ENCODE assay signal across 12 cellular contexts in the genomic region with DNA sequence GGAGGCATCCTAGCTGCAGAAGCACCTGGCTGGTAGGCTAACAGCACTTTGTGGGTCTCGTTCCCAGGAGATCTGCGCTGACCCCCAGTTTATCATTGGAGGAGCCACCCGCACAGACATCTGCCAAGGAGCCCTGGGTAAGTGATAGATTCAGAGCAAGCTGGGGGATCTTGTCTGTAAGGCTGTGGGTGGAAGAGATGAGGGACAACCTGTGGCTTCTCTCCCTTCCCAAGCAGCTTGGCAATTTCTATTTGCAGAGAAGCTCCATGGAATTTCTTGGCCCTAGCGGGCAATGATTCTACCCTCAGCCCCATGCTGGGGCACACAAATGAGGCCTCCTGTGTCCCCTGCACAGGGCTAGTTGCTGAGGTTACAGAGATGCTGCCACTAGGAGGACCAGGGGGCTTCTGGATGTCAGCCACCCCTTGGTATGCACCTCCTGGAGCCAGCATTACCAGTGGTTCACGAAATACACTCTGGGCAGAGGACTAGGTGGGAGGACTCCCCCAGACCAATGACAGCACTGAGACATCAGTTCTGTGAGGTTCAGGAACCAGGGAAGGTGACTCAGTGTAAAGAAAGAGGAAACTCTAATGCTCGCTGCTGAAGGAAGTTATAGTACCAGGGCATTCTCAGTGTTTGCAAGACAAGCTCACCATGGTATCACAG. TPM values are rescaled to one million over a fixed set of nuclear protein-coding genes. Genes with fewer than 3 reads are reported as not detected.
DNase-seq lines count a peak whose midpoint lies in the region; ATAC-seq and TF ChIP-seq lines count a peak whose summit lies in the region.
"Had no signal": no experiment of that assay in that cellular context is flagged by ENCODE, and none has a peak within 500 bp of the region (broad histone marks: within the 10 kb centered on the region; RNA-seq: fewer than 3 reads in every experiment).

No MANE protein-coding gene starts in this region.

- no peak overlapping the region for H3K4me3 ChIP-seq in SK-N-SH (ENCODE audit: low read depth in 2 of 2, low read length in 1 of 2)
- H3K4me3 ChIP-seq: SJSA1 had no signal

- H4K20me1 ChIP-seq in SK-N-SH (ENCODE audit: insufficient read depth): peaks cover 48% of the 10 kb centered on the region

- H3K36me3 Mint-ChIP-seq in T-helper 2 cell treated with Interferon-gamma antibody and Interleukin-4, amounts not matched to agents 5 μg/mL and 100 μg/mL, for 36 hours (ENCODE audit: low read depth): peaks cover 76% of the 10 kb centered on the region
- H3K36me3 Mint-ChIP-seq in effector memory CD8-positive, alpha-beta T cell (ENCODE audit: insufficient read depth): peaks cover 58% of the 10 kb centered on the region
- peaks cover 65% of the 10 kb centered on the region for H3K36me3 Mint-ChIP-seq in stimulated activated effector memory CD8-positive, alpha-beta T cell treated with anti-CD3 and anti-CD28 coated beads, Interleukin-12 subunit alpha, Interleukin-12 subunit beta, amount 100 ng/mL, for 72 hours
- peaks cover 49% of the 10 kb centered on the region for H3K36me3 Mint-ChIP-seq in endothelial cell (ENCODE audit: low read depth, unreplicated experiment)

- H3K4me1 ChIP-seq in SK-N-SH (ENCODE audit: control insufficient read depth in 1 of 2, insufficient read depth in 2 of 2, low read depth in 1 of 2, low read length in 1 of 2): peaks cover 36 to 49% of the 10 kb centered on the region in 2 experiments

- CTCF ChIA-PET in SK-N-SH (lab: Yijun Ruan, JAX): interaction anchor here (0.9 to 4.4 kb wide), 4 partner anchors 16 to 161 kb away, joined by 3 to 29 read pairs (median 6); no protein-coding TSS in a partner anchor

- no peaks in the 10 kb centered on the region for H3K9me3 Mint-ChIP-seq in T-helper 2 cell treated with Interferon-gamma antibody and Interleukin-4, amounts not matched to agents 5 μg/mL and 100 μg/mL, for 36 hours
- no peaks in the 10 kb centered on the region for H3K9me3 Mint-ChIP-seq in effector memory CD8-positive, alpha-beta T cell
- no peaks in the 10 kb centered on the region for H3K9me3 Mint-ChIP-seq in stimulated activated effector memory CD8-positive, alpha-beta T cell treated with anti-CD3 and anti-CD28 coated beads, Interleukin-12 subunit alpha, Interleukin-12 subunit beta, amount 100 ng/mL, for 72 hours
- H3K9me3 Mint-ChIP-seq in endothelial cell (ENCODE audit: unreplicated experiment): no peaks in the 10 kb centered on the region

- no peaks in the 10 kb centered on the region for H3K9me3 ChIP-seq in SK-N-SH
- H3K9me3 ChIP-seq: neutrophil, SJSA1 had no signal

- H2AFZ ChIP-seq in SK-N-SH (ENCODE audit: low read depth): no peak overlapping the region

- H3K27ac Mint-ChIP-seq in T-helper 2 cell treated with Interferon-gamma antibody and Interleukin-4, amounts not matched to agents 5 μg/mL and 100 μg/mL, for 36 hours: peak overlapping the region; percentile 92
- peak overlapping the region; percentile 94 to 95 for H3K27ac Mint-ChIP-seq in effector memory CD8-positive, alpha-beta T cell
- H3K27ac Mint-ChIP-seq in stimulated activated effector memory CD8-positive, alpha-beta T cell treated with anti-CD3 and anti-CD28 coated beads, Interleukin-12 subunit alpha, Interleukin-12 subunit beta, amount 100 ng/mL, for 72 hours: peak overlapping the region; percentile 88
- no peak overlapping the region for H3K27ac Mint-ChIP-seq in endothelial cell (ENCODE audit: unreplicated experiment)

- POLR2A ChIA-PET in SK-N-SH (lab: Yijun Ruan, JAX): no interaction called here

- peak; percentile 35 for DNase-seq in T-helper 2 cell treated with Interferon-gamma antibody and Interleukin-4, amounts not matched to agents 5 μg/mL and 100 μg/mL, for 36 hours (ENCODE audit: low spot score)
- DNase-seq in T-helper 2 cell: no peak
- no peak for DNase-seq in SK-N-SH
- DNase-seq in effector memory CD8-positive, alpha-beta T cell: no peak
- no peak for DNase-seq in stimulated activated effector memory CD8-positive, alpha-beta T cell treated with anti-CD3 and anti-CD28 coated beads, Interleukin-12 subunit alpha, Interleukin-12 subunit beta, amount 100 ng/mL, for 72 hours (ENCODE audit: low spot score in 2 of 2)
- no peak for DNase-seq in endothelial cell (ENCODE audit: low spot score)
- no peak for DNase-seq in NAMALWA (ENCODE audit: low spot score)
- DNase-seq: glutamatergic neuron had no signal

- peaks cover 99% of the 10 kb centered on the region for H3K79me2 ChIP-seq in SK-N-SH (ENCODE audit: insufficient read depth)

- no peak for TF ChIP-seq RAD21 in SK-N-SH (IDR thresholded peaks at IDR 0.05; ENCODE audit: low read length)

- H3K4me3 Mint-ChIP-seq in T-helper 2 cell treated with Interferon-gamma antibody and Interleukin-4, amounts not matched to agents 5 μg/mL and 100 μg/mL, for 36 hours: peak overlapping the region; percentile 81
- peak overlapping the region; percentile 89 to 93 for H3K4me3 Mint-ChIP-seq in effector memory CD8-positive, alpha-beta T cell
- H3K4me3 Mint-ChIP-seq in stimulated activated effector memory CD8-positive, alpha-beta T cell treated with anti-CD3 and anti-CD28 coated beads, Interleukin-12 subunit alpha, Interleukin-12 subunit beta, amount 100 ng/mL, for 72 hours: peak overlapping the region; percentile 82
- H3K4me3 Mint-ChIP-seq in endothelial cell (ENCODE audit: unreplicated experiment): no peak overlapping the region

- 0 out of 2 replicates have a peak overlapping the region, but pooled peaks have one; percentile 92 for H3K4me2 ChIP-seq in SK-N-SH

- peaks cover 36 to 39% of the 10 kb centered on the region in 2 experiments for H3K36me3 ChIP-seq in SK-N-SH (replicated peaks in 1 of 2; ENCODE audit: control insufficient read depth in 1 of 2, insufficient read depth in 2 of 2, low read length in 1 of 2)
- H3K36me3 ChIP-seq: neutrophil had no signal

- TF ChIP-seq CTCF in SK-N-SH (IDR thresholded peaks at IDR 0.05) (no peak; the same call in 1 of the 2 replicates), endothelial cell (IDR thresholded peaks at IDR 0.05; ENCODE audit: unreplicated experiment) (no peak)

- no peaks in the 10 kb centered on the region for H3K9me2 ChIP-seq in SK-N-SH

- no peak overlapping the region for H3K9ac ChIP-seq in SK-N-SH

- H3K27ac ChIP-seq in SK-N-SH (ENCODE audit: low read depth in 2 of 2, low read length in 1 of 2): peak overlapping the region; percentile 30 to 67; a peak in 3 of 4 replicates
- H3K27ac ChIP-seq: 22Rv1, neutrophil, SJSA1 had no signal

- H3K27me3 ChIP-seq in SK-N-SH (ENCODE audit: insufficient read depth): no peaks in the 10 kb centered on the region
- H3K27me3 ChIP-seq: SJSA1 had no signal

- ATAC-seq in effector memory CD8-positive, alpha-beta T cell (replicated peaks): no peak
- ATAC-seq in stimulated activated effector memory CD8-positive, alpha-beta T cell treated with anti-CD3 and anti-CD28 coated beads, Interleukin-12 subunit alpha, Interleukin-12 subunit beta, amount 100 ng/mL, for 72 hours: peak; percentile 72
- ATAC-seq in HG03469 (IDR thresholded peaks at IDR 0.05; ENCODE audit: unreplicated experiment): no peak

- H3K27me3 Mint-ChIP-seq in T-helper 2 cell treated with Interferon-gamma antibody and Interleukin-4, amounts not matched to agents 5 μg/mL and 100 μg/mL, for 36 hours (ENCODE audit: low read depth): no peaks in the 10 kb centered on the region
- H3K27me3 Mint-ChIP-seq in effector memory CD8-positive, alpha-beta T cell: no peaks in the 10 kb centered on the region
- H3K27me3 Mint-ChIP-seq in endothelial cell (ENCODE audit: unreplicated experiment): peaks cover 11% of the 10 kb centered on the region

- WGBS in SK-N-SH (ENCODE audit: low lambda C conversion rate): 90% methylated on average over 5 of the region's 6 CpGs

- H3K4me1 Mint-ChIP-seq in T-helper 2 cell treated with Interferon-gamma antibody and Interleukin-4, amounts not matched to agents 5 μg/mL and 100 μg/mL, for 36 hours (ENCODE audit: low read depth): peaks cover 69% of the 10 kb centered on the region
- peaks cover 62 to 79% of the 10 kb centered on the region in 2 donors for H3K4me1 Mint-ChIP-seq in effector memory CD8-positive, alpha-beta T cell (ENCODE audit: low read depth in 2 of 2)
- H3K4me1 Mint-ChIP-seq in stimulated activated effector memory CD8-positive, alpha-beta T cell treated with anti-CD3 and anti-CD28 coated beads, Interleukin-12 subunit alpha, Interleukin-12 subunit beta, amount 100 ng/mL, for 72 hours: peaks cover 74% of the 10 kb centered on the region
- H3K4me1 Mint-ChIP-seq in endothelial cell (ENCODE audit: unreplicated experiment): peaks cover 42% of the 10 kb centered on the region

- no peak for TF ChIP-seq EP300 in SK-N-SH (IDR thresholded peaks at IDR 0.05; ENCODE audit: borderline replicate concordance in 1 of 2, low read depth in 1 of 2, low read length in 1 of 2)

- peaks cover 21% of the 10 kb centered on the region for H3F3A ChIP-seq in SK-N-SH (replicated peaks; ENCODE audit: insufficient read depth)

TF ChIP-seq in SK-N-SH, 30 proteins besides CTCF, POLR2A, EP300 and RAD21:
- TF ChIP-seq SMC3 (IDR thresholded peaks at IDR 0.05; ENCODE audit: low read depth, low read length) (no peak), JUND (IDR thresholded peaks at IDR 0.05) (no peak), YY1 (IDR thresholded peaks at IDR 0.05; ENCODE audit: low read depth) (no peak), FOSL2 (IDR thresholded peaks at IDR 0.05; ENCODE audit: borderline replicate concordance, low read depth) (no peak), MEF2A (IDR thresholded peaks at IDR 0.05; ENCODE audit: borderline replicate concordance, low read depth) (no peak), NFIC (IDR thresholded peaks at IDR 0.05; ENCODE audit: borderline replicate concordance) (no peak), RFX5 (IDR thresholded peaks at IDR 0.05; ENCODE audit: low read length) (no peak), GATA2 (CRISPR knock-in tag; IDR thresholded peaks at IDR 0.05) (no peak), FOXM1 (IDR thresholded peaks at IDR 0.05; ENCODE audit: low read depth) (no peak), TAF1 (IDR thresholded peaks at IDR 0.05; ENCODE audit: borderline replicate concordance, low read depth, low read length) (no peak), NRF1 (IDR thresholded peaks at IDR 0.05; ENCODE audit: low read depth, low read length) (no peak), RCOR1 (IDR thresholded peaks at IDR 0.05; ENCODE audit: low read length) (no peak)

RNA-seq across cellular contexts. Expression of a gene that starts 5.5 kb away (rescaled TPM):
- 208 and 209 TPM in 2 replicates for polyA plus RNA-seq in SK-N-SH (2012; rRNA removed)
- 177 and 181 TPM in 2 replicates for polyA plus RNA-seq in SK-N-SH (2012; cell fraction: cytosol; rRNA removed)
- polyA plus RNA-seq in SK-N-SH (2012; cell fraction: nucleus; rRNA removed): 432 and 454 TPM in 2 replicates
- 184 TPM for total RNA-seq in endothelial cell (ENCODE audit: unreplicated experiment)

RNA-seq across cellular contexts. Expression of a gene that starts 52.3 kb away (rescaled TPM):
- not detected in 2 replicates for polyA plus RNA-seq in SK-N-SH (2012; rRNA removed)
- not detected in 2 replicates for polyA plus RNA-seq in SK-N-SH (2012; cell fraction: cytosol; rRNA removed)
- 0.04 and 0.11 TPM in 2 replicates for polyA plus RNA-seq in SK-N-SH (2012; cell fraction: nucleus; rRNA removed)
- total RNA-seq in endothelial cell (ENCODE audit: unreplicated experiment): 0.13 TPM
- total RNA-seq: SJSA1 had no signal
